Comparison of ENCODE assay signal across 1 cellular context in genomic region chr5:79845448-79846197, GRCh38.
TF ChIP-seq lines count a peak whose summit lies in the region.

No MANE protein-coding gene starts in this region.

TF ChIP-seq in HEK293, 187 proteins besides CTCF, POLR2A, EP300 and RAD21 (continued from another document):
- TF ChIP-seq ZBTB11 (tag by site-specific recombination; conservative IDR thresholded peaks at IDR 0.05; ENCODE audit: low read depth) = no peak
- TF ChIP-seq SP2 (tag by site-specific recombination; IDR thresholded peaks at IDR 0.05) = no peak
- 0 out of 2 replicates have a peak, but pooled peaks have one; percentile 22 for TF ChIP-seq ZNF660 (tag by site-specific recombination; IDR thresholded peaks at IDR 0.05)
- TF ChIP-seq YY2 (tag by site-specific recombination; IDR thresholded peaks at IDR 0.05) = no peak
- peak; percentile 39 for TF ChIP-seq ZNF366 (tag by site-specific recombination; conservative IDR thresholded peaks at IDR 0.05)
- TF ChIP-seq EGR2 (tag by site-specific recombination; IDR thresholded peaks at IDR 0.05; ENCODE audit: low read depth) = peak; percentile 62
- TF ChIP-seq ZNF398 (tag by site-specific recombination; IDR thresholded peaks at IDR 0.05) = 0 out of 2 replicates have a peak, but pooled peaks have one; percentile 23
- peak; percentile 73 for TF ChIP-seq ZNF629 (tag by site-specific recombination; IDR thresholded peaks at IDR 0.05)
- no peak for TF ChIP-seq ZBTB8A (tag by site-specific recombination; IDR thresholded peaks at IDR 0.05)
- no peak for TF ChIP-seq ELK4 (IDR thresholded peaks at IDR 0.05; ENCODE audit: borderline replicate concordance, low read depth, low read length)
